ENCODE assay signal across 8 cellular contexts in the genomic region with DNA sequence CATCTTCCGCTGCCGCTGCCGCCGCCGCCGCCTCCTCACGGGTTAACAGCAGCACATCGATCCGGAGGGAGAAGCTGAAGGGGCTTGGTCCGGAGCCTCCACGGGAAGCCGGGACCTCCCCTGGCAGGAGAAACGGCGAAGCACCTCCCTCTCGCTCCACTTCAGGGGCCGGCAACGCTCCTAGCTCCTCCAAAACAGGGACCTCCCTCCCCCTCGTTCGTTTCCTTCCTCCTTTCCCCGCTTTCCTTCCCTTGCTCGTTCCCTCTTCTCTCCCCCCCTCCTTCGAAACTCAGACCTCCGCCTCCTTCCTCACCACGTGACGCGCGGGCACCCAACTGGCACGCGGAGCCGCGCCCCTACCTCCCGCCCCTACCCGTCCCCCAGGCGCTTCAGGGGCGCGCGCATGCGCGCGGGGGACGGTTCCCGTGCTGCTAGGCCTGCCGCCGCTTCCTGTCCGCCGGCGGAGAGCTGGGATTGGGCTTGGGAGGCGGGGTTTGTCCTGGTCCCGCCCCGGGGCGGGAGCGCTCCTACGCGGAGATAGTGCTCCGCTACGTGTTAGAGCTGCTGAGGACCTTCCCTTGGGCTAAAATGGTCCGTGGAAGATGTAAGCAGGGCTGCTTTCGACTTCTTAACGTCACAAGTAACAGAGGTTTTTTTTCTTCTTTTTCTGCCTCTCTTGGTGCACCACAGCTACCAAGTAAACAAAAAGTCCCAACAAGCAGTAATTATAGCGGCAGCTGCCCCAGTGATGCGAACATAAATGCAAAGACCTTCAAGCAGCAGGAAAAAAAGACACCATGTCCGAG. TPM values are rescaled to one million over a fixed set of nuclear protein-coding genes. Genes with fewer than 3 reads are reported as not detected.
DNase-seq lines count a peak whose midpoint lies in the region; ATAC-seq lines count a peak whose summit lies in the region.

A gene with protein sequence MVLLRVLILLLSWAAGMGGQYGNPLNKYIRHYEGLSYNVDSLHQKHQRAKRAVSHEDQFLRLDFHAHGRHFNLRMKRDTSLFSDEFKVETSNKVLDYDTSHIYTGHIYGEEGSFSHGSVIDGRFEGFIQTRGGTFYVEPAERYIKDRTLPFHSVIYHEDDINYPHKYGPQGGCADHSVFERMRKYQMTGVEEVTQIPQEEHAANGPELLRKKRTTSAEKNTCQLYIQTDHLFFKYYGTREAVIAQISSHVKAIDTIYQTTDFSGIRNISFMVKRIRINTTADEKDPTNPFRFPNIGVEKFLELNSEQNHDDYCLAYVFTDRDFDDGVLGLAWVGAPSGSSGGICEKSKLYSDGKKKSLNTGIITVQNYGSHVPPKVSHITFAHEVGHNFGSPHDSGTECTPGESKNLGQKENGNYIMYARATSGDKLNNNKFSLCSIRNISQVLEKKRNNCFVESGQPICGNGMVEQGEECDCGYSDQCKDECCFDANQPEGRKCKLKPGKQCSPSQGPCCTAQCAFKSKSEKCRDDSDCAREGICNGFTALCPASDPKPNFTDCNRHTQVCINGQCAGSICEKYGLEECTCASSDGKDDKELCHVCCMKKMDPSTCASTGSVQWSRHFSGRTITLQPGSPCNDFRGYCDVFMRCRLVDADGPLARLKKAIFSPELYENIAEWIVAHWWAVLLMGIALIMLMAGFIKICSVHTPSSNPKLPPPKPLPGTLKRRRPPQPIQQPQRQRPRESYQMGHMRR (minus strand): TSS at position 176 of the 806 bp plus-strand sequence. CDS start 173 bp downstream, at position 3.

- no peaks in the 10 kb centered on the region for H3K9me3 Mint-ChIP-seq in activated CD8-positive, alpha-beta memory T cell treated with anti-CD3 and anti-CD28 coated beads, Interleukin-2, amount 10 ng/mL, durations not matched to agents 7 days and 5 days (ENCODE audit: low read depth)

- H3K27ac Mint-ChIP-seq in activated CD8-positive, alpha-beta memory T cell treated with anti-CD3 and anti-CD28 coated beads, Interleukin-2, amount 10 ng/mL, durations not matched to agents 7 days and 5 days = peak within 1 kb of the TSS; percentile 94

- DNase-seq in COLO829 (ENCODE audit: low spot score) (peak; percentile 95), HUDEP-2 (lab: John Stamatoyannopoulos, UW; ENCODE audit: unreplicated experiment in 76 of 76) (peak; percentile 52 to 99 (median 97)), NT2/D1 (ENCODE audit: low read depth, low spot score) (peak; percentile 97), mesenteric fat pad (ENCODE audit: low spot score) (peak; percentile 100)
- DNase-seq in activated CD8-positive, alpha-beta memory T cell treated with anti-CD3 and anti-CD28 coated beads, Interleukin-2, amount 10 ng/mL, durations not matched to agents 7 days and 5 days = peak; percentile 99
- peak; percentile 97 for DNase-seq in stimulated activated CD8-positive, alpha-beta memory T cell treated with anti-CD3 and anti-CD28 coated beads, Interleukin-15, amount 100 ng/mL, for 24 hours (ENCODE audit: low read depth)

- H3K4me1 ChIP-seq in NT2/D1 (ENCODE audit: insufficient read depth, insufficient read length) (no peaks in the 10 kb centered on the region), endocrine pancreas (ENCODE audit: control insufficient read depth, insufficient read depth, low read length) (no peaks in the 10 kb centered on the region)

- peaks cover 31% of the 10 kb centered on the region for H3K4me1 Mint-ChIP-seq in activated CD8-positive, alpha-beta memory T cell treated with anti-CD3 and anti-CD28 coated beads, Interleukin-2, amount 10 ng/mL, durations not matched to agents 7 days and 5 days

- H3K36me3 Mint-ChIP-seq in activated CD8-positive, alpha-beta memory T cell treated with anti-CD3 and anti-CD28 coated beads, Interleukin-2, amount 10 ng/mL, durations not matched to agents 7 days and 5 days = peaks cover 18% of the 10 kb centered on the region

- ATAC-seq in GM21367 (IDR thresholded peaks at IDR 0.05; ENCODE audit: unreplicated experiment) = peak; percentile 70
- peak; percentile 94 for ATAC-seq in activated CD8-positive, alpha-beta memory T cell treated with anti-CD3 and anti-CD28 coated beads, Interleukin-2, amount 10 ng/mL, durations not matched to agents 7 days and 5 days

- peak within 1 kb of the TSS; percentile 93 for H3K4me3 Mint-ChIP-seq in activated CD8-positive, alpha-beta memory T cell treated with anti-CD3 and anti-CD28 coated beads, Interleukin-2, amount 10 ng/mL, durations not matched to agents 7 days and 5 days

- H3K36me3 ChIP-seq in NT2/D1 (ENCODE audit: insufficient read depth, insufficient read length, low read length) = no peaks in the 10 kb centered on the region
- H3K36me3 ChIP-seq in endocrine pancreas (ENCODE audit: control insufficient read depth, insufficient read depth, low read length) = no peaks in the 10 kb centered on the region

- CTCF ChIA-PET in activated CD8-positive, alpha-beta memory T cell treated with anti-CD3 and anti-CD28 coated beads, Interleukin-2, amount 10 ng/mL, durations not matched to agents 7 days and 5 days (lab: Charles Lee) = interaction anchor here (1.0 to 1.7 kb wide), 6 partner anchors 21 to 523 kb away, joined by 3 to 17 read pairs (median 4); a partner anchor contains a TSS

- peak within 1 kb of the TSS; percentile 98 for H3K9ac ChIP-seq in NT2/D1 (ENCODE audit: insufficient read length, low read depth)
- peak within 1 kb of the TSS; percentile 98 for H3K9ac ChIP-seq in endocrine pancreas (ENCODE audit: control insufficient read depth, insufficient read depth, low read length)

- no peaks in the 10 kb centered on the region for H3K27me3 ChIP-seq in NT2/D1 (ENCODE audit: insufficient read depth, insufficient read length)
- H3K27me3 ChIP-seq in endocrine pancreas (ENCODE audit: control insufficient read depth, insufficient read depth, low read length) = no peaks in the 10 kb centered on the region

- H3K4me3 ChIP-seq in NT2/D1 (ENCODE audit: insufficient read length, low read depth) (peak within 1 kb of the TSS; percentile 93), endocrine pancreas (ENCODE audit: control insufficient read depth, insufficient read depth, low read length) (peak within 1 kb of the TSS; percentile 96)

- H3K27me3 Mint-ChIP-seq in activated CD8-positive, alpha-beta memory T cell treated with anti-CD3 and anti-CD28 coated beads, Interleukin-2, amount 10 ng/mL, durations not matched to agents 7 days and 5 days = no peaks in the 10 kb centered on the region

- no peaks in the 10 kb centered on the region for H3K9me3 ChIP-seq in NT2/D1 (ENCODE audit: insufficient read depth, low read length)
- H3K9me3 ChIP-seq in endocrine pancreas (ENCODE audit: control insufficient read depth, low read length) = no peaks in the 10 kb centered on the region

RNA-seq across cellular contexts. Expression of the gene that starts here (rescaled TPM):
- total RNA-seq in activated CD8-positive, alpha-beta memory T cell treated with anti-CD3 and anti-CD28 coated beads, Interleukin-2, amount 10 ng/mL, durations not matched to agents 7 days and 5 days = 100 to 1,000 TPM; 141 to 151 TPM
- 93.0 TPM for total RNA-seq in mesenteric fat pad

Comparison
In these comparisons a context has a peak if more than half of its experiments do, and no peak if none do; other contexts are left out.
1. Peak in every context shown above with its lines: DNase-seq, ATAC-seq and H3K4me3 ChIP-seq.